In genomic region chr1:116921301-116921885, GRCh38 we compare ENCODE assay signal across 16 cellular contexts.
"Had no signal": no experiment of that assay in that cellular context is flagged by ENCODE, and none has a peak within 500 bp of the region (broad histone marks: within the 10 kb centered on the region; RNA-seq: fewer than 3 reads in every experiment).

No MANE protein-coding gene starts in this region.

- H3K4me1 Mint-ChIP-seq: naive thymus-derived CD8-positive, alpha-beta T cell had no signal

- H3K27ac Mint-ChIP-seq: activated CD8-positive, alpha-beta memory T cell treated with anti-CD3 and anti-CD28 coated beads, Interleukin-2, amount 10 ng/mL, durations not matched to agents 7 days and 5 days; activated naive CD8-positive, alpha-beta T cell; naive thymus-derived CD8-positive, alpha-beta T cell; T-helper 2 cell treated with Interferon-gamma antibody and Interleukin-4, amounts not matched to agents 5 μg/mL and 100 μg/mL, for 36 hours had no signal

- H3K36me3 ChIP-seq: tibial artery, vagina had no signal

- H3K9me3 ChIP-seq: psoas muscle, tibial artery, vagina had no signal

- H3K4me3 Mint-ChIP-seq: activated CD8-positive, alpha-beta memory T cell treated with anti-CD3 and anti-CD28 coated beads, Interleukin-2, amount 10 ng/mL, durations not matched to agents 7 days and 5 days; activated naive CD8-positive, alpha-beta T cell; naive thymus-derived CD8-positive, alpha-beta T cell; T-helper 2 cell treated with Interferon-gamma antibody and Interleukin-4, amounts not matched to agents 5 μg/mL and 100 μg/mL, for 36 hours had no signal

- H3K4me3 ChIP-seq: psoas muscle, tibial artery, vagina had no signal

- H3K36me3 Mint-ChIP-seq: activated CD8-positive, alpha-beta memory T cell treated with anti-CD3 and anti-CD28 coated beads, Interleukin-2, amount 10 ng/mL, durations not matched to agents 7 days and 5 days; activated naive CD8-positive, alpha-beta T cell; naive thymus-derived CD8-positive, alpha-beta T cell had no signal

- H3K27me3 ChIP-seq: tibial artery, vagina had no signal

- DNase-seq: activated CD4-positive, alpha-beta T cell treated with anti-CD3 and anti-CD28 coated beads, Interleukin-2, amount 50 U/mL, for 48 hours; activated CD8-positive, alpha-beta memory T cell treated with anti-CD3 and anti-CD28 coated beads, Interleukin-2, amount 10 ng/mL, durations not matched to agents 7 days and 5 days; activated gamma-delta T cell; activated T-cell treated with anti-CD3 and anti-CD28 coated beads, Interleukin-2, amount 50 U/mL, for 48 hours; hypothalamus; mammary epithelial cell; naive thymus-derived CD8-positive, alpha-beta T cell; psoas muscle; stimulated activated CD4-positive, alpha-beta T cell treated with anti-CD3 and anti-CD28 coated beads, Interleukin-15, amount 100 ng/mL, for 24 hours; stimulated activated CD4-positive, alpha-beta T cell treated with anti-CD3 and anti-CD28 coated beads, Interleukin-4, amount 100 ng/mL, for 24 hours; tibial artery had no signal

- ATAC-seq: activated CD4-positive, CD25-positive, alpha-beta regulatory T cell treated with anti-CD3 and anti-CD28 coated beads, Interleukin-2, amount 50 U/mL, for 24 hours; activated CD8-positive, alpha-beta memory T cell treated with anti-CD3 and anti-CD28 coated beads, Interleukin-2, amount 10 ng/mL, durations not matched to agents 7 days and 5 days; naive thymus-derived CD8-positive, alpha-beta T cell; psoas muscle had no signal

- H3K9me3 Mint-ChIP-seq: naive thymus-derived CD8-positive, alpha-beta T cell; T-helper 2 cell treated with Interferon-gamma antibody and Interleukin-4, amounts not matched to agents 5 μg/mL and 100 μg/mL, for 36 hours had no signal

- FAIRE-seq: bronchial epithelial cell had no signal

- H3K27ac ChIP-seq: psoas muscle, tibial artery, vagina had no signal

- H3K4me1 ChIP-seq: psoas muscle, tibial artery had no signal
